9 cellular contexts compared by ENCODE assay signal in the genomic region with DNA sequence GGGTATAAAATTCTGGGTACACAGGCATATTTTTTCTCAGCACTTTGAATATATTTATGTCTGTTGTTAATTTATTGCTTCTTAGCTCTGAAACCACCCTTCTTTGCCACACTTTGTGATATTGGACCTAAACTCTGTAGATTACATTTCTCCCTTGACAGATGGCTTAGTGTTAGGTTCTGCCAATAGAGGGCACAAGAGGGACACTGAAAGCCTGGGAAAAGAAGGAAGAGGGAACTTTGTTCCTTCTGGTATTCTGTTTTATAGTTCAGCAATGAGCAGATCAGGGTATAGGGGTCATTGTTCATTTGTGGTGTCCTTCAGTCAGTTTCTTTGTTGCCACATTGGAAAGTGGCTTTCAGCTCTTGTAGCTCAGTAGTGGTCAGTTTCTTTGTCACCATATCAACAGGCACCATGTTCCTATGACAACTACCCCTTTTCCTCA.
A peak's percentile ranks its signal among the peaks of the same experiment; 100 is the strongest.
DNase-seq lines count a peak whose midpoint lies in the region; FAIRE-seq and TF ChIP-seq lines count a peak whose summit lies in the region.
"Had no signal": no experiment of that assay in that cellular context is flagged by ENCODE, and none has a peak within 500 bp of the region (broad histone marks: within the 10 kb centered on the region; RNA-seq: fewer than 3 reads in every experiment).

No MANE protein-coding gene starts in this region.

- intact Hi-C loops in activated T-helper 2 cell treated with anti-CD3 and anti-CD28 coated beads, Interferon-gamma antibody, Interleukin-2, Interleukin-4, amounts not matched to agents 10 μg/mL and 5 μg/mL and 100 μg/mL, durations not matched to agents 14 hours and 24 hours and 36 hours (cut with micrococcal nuclease) = no loop called here

- H3K4me3 Mint-ChIP-seq in activated T-helper 2 cell treated with anti-CD3 and anti-CD28 coated beads, Interferon-gamma antibody, Interleukin-2, Interleukin-4, amounts not matched to agents 10 μg/mL and 5 μg/mL and 100 μg/mL, durations not matched to agents 14 hours and 24 hours and 36 hours (ENCODE audit: low read depth) = no peak overlapping the region
- H3K4me3 Mint-ChIP-seq: memory B cell had no signal

- H3K27ac ChIP-seq in Peyer's patch = no peak overlapping the region
- no peak overlapping the region for H3K27ac ChIP-seq in iPS DF 6.9 (ENCODE audit: low read length)

- TF ChIP-seq CTCF in Peyer's patch (IDR thresholded peaks at IDR 0.05) = peak in 4 of 6 experiments; percentile 16 to 88 (median 86)
- no peak for TF ChIP-seq CTCF in foreskin fibroblast (IDR thresholded peaks at IDR 0.05; ENCODE audit: low read depth, low read length)

- H3K27me3 Mint-ChIP-seq in activated T-helper 2 cell treated with anti-CD3 and anti-CD28 coated beads, Interferon-gamma antibody, Interleukin-2, Interleukin-4, amounts not matched to agents 10 μg/mL and 5 μg/mL and 100 μg/mL, durations not matched to agents 14 hours and 24 hours and 36 hours (ENCODE audit: low read depth) = no peaks in the 10 kb centered on the region

- H3K4me1 ChIP-seq in Peyer's patch (no peaks in the 10 kb centered on the region), iPS DF 6.9 (ENCODE audit: control insufficient read depth, insufficient read depth, low read length) (no peaks in the 10 kb centered on the region)

- no peaks in the 10 kb centered on the region for H3K27me3 ChIP-seq in Peyer's patch
- no peaks in the 10 kb centered on the region for H3K27me3 ChIP-seq in iPS DF 6.9 (ENCODE audit: control insufficient read depth, insufficient read depth, low read length)

- H3K27ac Mint-ChIP-seq in activated T-helper 2 cell treated with anti-CD3 and anti-CD28 coated beads, Interferon-gamma antibody, Interleukin-2, Interleukin-4, amounts not matched to agents 10 μg/mL and 5 μg/mL and 100 μg/mL, durations not matched to agents 14 hours and 24 hours and 36 hours = no peak overlapping the region
- H3K27ac Mint-ChIP-seq: memory B cell had no signal

- DNase-seq in Caki2 (ENCODE audit: low read depth) = peak; percentile 15
- peak; percentile 30 to 47 for DNase-seq in Kasumi-1 (lab: John Stamatoyannopoulos, UW)
- peak in 1 of 3 donors; percentile 60 for DNase-seq in Peyer's patch
- DNase-seq in iPS DF 6.9 (ENCODE audit: low read depth, low spot score) = peak; percentile 41
- DNase-seq in activated T-helper 2 cell treated with anti-CD3 and anti-CD28 coated beads, Interferon-gamma antibody, Interleukin-2, Interleukin-4, amounts not matched to agents 10 μg/mL and 5 μg/mL and 100 μg/mL, durations not matched to agents 14 hours and 24 hours and 36 hours (ENCODE audit: low spot score) = no peak
- DNase-seq in foreskin fibroblast = no peak
- DNase-seq in NCI-H1105 (lab: John Stamatoyannopoulos, UW) = no peak
- no peak for DNase-seq in H54 (ENCODE audit: insufficient read length, low spot score)

- in situ Hi-C loops in Caki2 (cut with HindIII; ENCODE audit: low pct_unique_long_range_greater_than_20kb, low sequenced_read_pairs) = no loop called here

- no peaks in the 10 kb centered on the region for H3K9me3 ChIP-seq in Peyer's patch
- H3K9me3 ChIP-seq in iPS DF 6.9 (ENCODE audit: control insufficient read depth, insufficient read depth, low read length) = no peaks in the 10 kb centered on the region

- no peak for FAIRE-seq in H54 (lab: Jason Lieb, UNC)

- peaks cover 15% of the 10 kb centered on the region for H3K9me3 Mint-ChIP-seq in activated T-helper 2 cell treated with anti-CD3 and anti-CD28 coated beads, Interferon-gamma antibody, Interleukin-2, Interleukin-4, amounts not matched to agents 10 μg/mL and 5 μg/mL and 100 μg/mL, durations not matched to agents 14 hours and 24 hours and 36 hours

- H3K4me3 ChIP-seq in Peyer's patch (no peak overlapping the region), iPS DF 6.9 (ENCODE audit: low read length) (no peak overlapping the region), foreskin fibroblast (ENCODE audit: low read depth in 1 of 2, low read length in 2 of 2) (no peak overlapping the region)

- TF ChIP-seq POLR2A in Peyer's patch (IDR thresholded peaks at IDR 0.05) (no peak), H54 (IDR thresholded peaks at IDR 0.05; ENCODE audit: low read depth, low read length) (no peak)

- H3K4me1 Mint-ChIP-seq in activated T-helper 2 cell treated with anti-CD3 and anti-CD28 coated beads, Interferon-gamma antibody, Interleukin-2, Interleukin-4, amounts not matched to agents 10 μg/mL and 5 μg/mL and 100 μg/mL, durations not matched to agents 14 hours and 24 hours and 36 hours (ENCODE audit: low read depth) = no peaks in the 10 kb centered on the region
- H3K4me1 Mint-ChIP-seq: memory B cell had no signal

- no peaks in the 10 kb centered on the region for H3K36me3 ChIP-seq in Peyer's patch
- H3K36me3 ChIP-seq in iPS DF 6.9 (ENCODE audit: control insufficient read depth, insufficient read depth, low read length) = no peaks in the 10 kb centered on the region

- no peaks in the 10 kb centered on the region for H3K36me3 Mint-ChIP-seq in activated T-helper 2 cell treated with anti-CD3 and anti-CD28 coated beads, Interferon-gamma antibody, Interleukin-2, Interleukin-4, amounts not matched to agents 10 μg/mL and 5 μg/mL and 100 μg/mL, durations not matched to agents 14 hours and 24 hours and 36 hours (ENCODE audit: low read depth)

Comparison
In these comparisons a context has a peak if more than half of its experiments do, and no peak if none do; other contexts are left out.
1. DNase-seq: peak in Caki2 (single experiment), Kasumi-1 (2 of 2) and iPS DF 6.9 (single experiment); none in activated T-helper 2 cell treated with anti-CD3 and anti-CD28 coated beads, Interferon-gamma antibody, Interleukin-2, Interleukin-4, amounts not matched to agents 10 μg/mL and 5 μg/mL and 100 μg/mL, durations not matched to agents 14 hours and 24 hours and 36 hours (single experiment), foreskin fibroblast (0 of 2), NCI-H1105 (single experiment) and H54 (single experiment).